Comparison of ENCODE assay signal across 15 cellular contexts in the genomic region with DNA sequence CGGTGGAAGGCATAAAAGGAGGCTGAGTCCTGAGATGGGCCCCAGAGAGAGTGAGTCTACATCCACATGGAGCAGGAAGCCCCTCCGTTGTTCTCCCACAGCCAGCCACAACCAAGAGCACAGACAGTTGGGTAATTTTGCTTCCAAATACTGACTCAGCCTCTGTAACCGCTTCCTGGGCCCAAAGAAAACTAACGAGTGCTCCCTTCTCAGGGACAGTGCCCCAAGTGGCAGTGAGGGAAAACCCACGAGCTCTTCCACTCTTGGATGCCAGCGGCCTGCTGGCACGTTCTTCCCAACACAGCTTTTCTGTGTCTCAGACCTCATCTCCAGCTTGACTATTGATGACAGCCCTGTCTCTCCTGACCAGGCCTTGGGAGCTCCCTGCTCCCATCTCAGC.
DNase-seq lines count a peak whose midpoint lies in the region; ATAC-seq, FAIRE-seq and TF ChIP-seq lines count a peak whose summit lies in the region.
"Had no signal": no experiment of that assay in that cellular context is flagged by ENCODE, and none has a peak within 500 bp of the region (broad histone marks: within the 10 kb centered on the region; RNA-seq: fewer than 3 reads in every experiment).

No MANE protein-coding gene starts in this region.

- no peak overlapping the region for H3K4me3 ChIP-seq in RWPE2 (ENCODE audit: severe bottlenecking)
- H3K4me3 ChIP-seq: sigmoid colon, upper lobe of left lung had no signal

- no peaks in the 10 kb centered on the region for H3K36me3 ChIP-seq in RWPE2 (ENCODE audit: low read depth)
- H3K36me3 ChIP-seq: sigmoid colon, upper lobe of left lung had no signal

- no peaks in the 10 kb centered on the region for H3K27me3 ChIP-seq in RWPE2 (ENCODE audit: insufficient read depth, poor library complexity, severe bottlenecking)
- H3K27me3 ChIP-seq: sigmoid colon, upper lobe of left lung had no signal

- CTCF ChIA-PET in HEK293T (lab: Yijun Ruan, JAX), result interaction anchor here (0.5 to 1.8 kb wide), 4 partner anchors 8 to 19 kb away, joined by 3 to 8 read pairs (median 3); no protein-coding TSS in a partner anchor

- H3K9me3 ChIP-seq in RWPE2 (ENCODE audit: severe bottlenecking), result no peaks in the 10 kb centered on the region
- H3K9me3 ChIP-seq: sigmoid colon, upper lobe of left lung had no signal

- ATAC-seq in RWPE2 (ENCODE audit: low read depth), result peak; percentile 44; the same call in 1 of the 3 replicates
- ATAC-seq in GM18907 (IDR thresholded peaks at IDR 0.05; ENCODE audit: unreplicated experiment), result no peak
- ATAC-seq: T-helper 17 cell had no signal

- no peaks in the 10 kb centered on the region for H3K4me1 ChIP-seq in RWPE2 (ENCODE audit: insufficient read depth, poor library complexity, severe bottlenecking)
- H3K4me1 ChIP-seq: sigmoid colon, upper lobe of left lung had no signal

- POLR2A ChIA-PET in HEK293T (lab: Yijun Ruan, JAX), result no interaction called here

- TF ChIP-seq POLR2A in H54 (IDR thresholded peaks at IDR 0.05; ENCODE audit: low read depth, low read length), result no peak

- H3K27ac ChIP-seq in RWPE2 (ENCODE audit: poor library complexity, severe bottlenecking), result no peak overlapping the region
- H3K27ac ChIP-seq: sigmoid colon, upper lobe of left lung had no signal

- DNase-seq in D721Med (ENCODE audit: insufficient read length, low spot score) (no peak), H54 (ENCODE audit: insufficient read length, low spot score) (peak; percentile 49), RWPE2 (ENCODE audit: low spot score) (no peak), iPS-NIHi7 (ENCODE audit: extremely low spot score) (peak; percentile 38), HEK293T (ENCODE audit: extremely low spot score) (no peak), cerebellar cortex (ENCODE audit: low spot score) (no peak), NK-92 (lab: John Stamatoyannopoulos, UW; ENCODE audit: unreplicated experiment) (no peak)
- DNase-seq: anterior cingulate cortex; CD4-positive, alpha-beta T cell; NCI-H1436 treated with DMSO at 0.1 percent for 48 hours; NK-92 treated with Interleukin-12 subunit alpha and Interleukin-12 subunit beta, amount 100 ng/mL, for 24 hours; sigmoid colon; T-helper 17 cell; upper lobe of left lung had no signal

- TF ChIP-seq CTCF in D721Med (IDR thresholded peaks at IDR 0.05; ENCODE audit: insufficient read depth, missing control alignments), result peak; percentile 13
- TF ChIP-seq CTCF in RWPE2 (IDR thresholded peaks at IDR 0.05; ENCODE audit: poor library complexity, severe bottlenecking), result peak; percentile 32

- no peak for FAIRE-seq in D721Med (lab: Jason Lieb, UNC)
- no peak for FAIRE-seq in H54 (lab: Jason Lieb, UNC)

TF ChIP-seq in HEK293T, 16 proteins besides CTCF, POLR2A, EP300 and RAD21:
- TF ChIP-seq NFRKB (IDR thresholded peaks at IDR 0.05), result no peak
- TF ChIP-seq SP1 (IDR thresholded peaks at IDR 0.05), result no peak
- TF ChIP-seq ELF4 (IDR thresholded peaks at IDR 0.05), result no peak
- no peak for TF ChIP-seq FOXK2 (IDR thresholded peaks at IDR 0.05)
- TF ChIP-seq SUZ12 (IDR thresholded peaks at IDR 0.05), result no peak
- TF ChIP-seq ARNT (IDR thresholded peaks at IDR 0.05), result no peak
- TF ChIP-seq ZNF384 (IDR thresholded peaks at IDR 0.05), result no peak
- no peak for TF ChIP-seq LEF1 (IDR thresholded peaks at IDR 0.05; ENCODE audit: borderline replicate concordance)
- TF ChIP-seq FOXA1 (IDR thresholded peaks at IDR 0.05), result no peak

Comparison
In these comparisons a context has a peak if more than half of its experiments do, and no peak if none do; other contexts are left out.
1. DNase-seq: peak in H54 (single experiment) and iPS-NIHi7 (single experiment); none in D721Med (single experiment), RWPE2 (single experiment), HEK293T (single experiment), cerebellar cortex (single experiment) and NK-92 (single experiment).